Comparison of ENCODE assay signal across 27 cellular contexts in the genomic region with DNA sequence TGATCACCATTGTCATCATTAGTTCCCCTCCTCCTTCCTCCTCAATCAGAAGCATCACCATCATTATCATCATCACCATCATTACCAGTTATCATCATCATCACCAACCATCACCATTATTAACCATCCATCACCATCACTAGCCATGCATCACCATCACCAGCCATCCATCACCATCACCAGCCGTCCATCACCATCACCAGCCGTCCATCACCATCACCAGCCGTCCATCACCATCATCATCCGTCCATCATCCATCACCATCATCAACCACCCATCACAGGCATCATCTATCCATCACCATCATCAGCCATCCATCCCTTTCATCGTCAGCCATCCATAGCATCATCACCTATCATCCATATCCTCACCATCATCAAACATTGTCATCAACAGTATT.
"Had no signal": no experiment of that assay in that cellular context is flagged by ENCODE, and none has a peak within 500 bp of the region (broad histone marks: within the 10 kb centered on the region; RNA-seq: fewer than 3 reads in every experiment).

No MANE protein-coding gene starts in this region.

- H3K9me3 ChIP-seq: esophagus squamous epithelium, testis, tibial artery, upper lobe of left lung, uterus had no signal

- H3K27ac ChIP-seq: coronary artery, esophagus squamous epithelium, neural progenitor cell, parathyroid adenoma, testis, tibial artery, upper lobe of left lung, uterus had no signal

- H2AFZ ChIP-seq: neural progenitor cell, parathyroid adenoma had no signal

- H3K4me2 ChIP-seq: neural progenitor cell, smooth muscle cell had no signal

- H3K9ac ChIP-seq: neural progenitor cell, parathyroid adenoma had no signal

- H3K27me3 Mint-ChIP-seq: memory B cell; natural killer cell treated with Interleukin-12 subunit alpha and Interleukin-12 subunit beta and Interleukin-15 and Interleukin-18, amount 100 ng/mL, for 72 hours had no signal

- H3K4me3 ChIP-seq: coronary artery, esophagus squamous epithelium, lung, neural progenitor cell, smooth muscle cell, testis, tibial artery, upper lobe of left lung, uterus had no signal

- H3K27me3 ChIP-seq: esophagus squamous epithelium, neural progenitor cell, testis, tibial artery, upper lobe of left lung, uterus had no signal

- ATAC-seq: left lobe of liver; natural killer cell treated with Interleukin-12 subunit alpha and Interleukin-12 subunit beta and Interleukin-15 and Interleukin-18, amount 100 ng/mL, for 72 hours; sciatic nerve had no signal

- H3K36me3 ChIP-seq: neural progenitor cell, uterus had no signal

- H3K36me3 Mint-ChIP-seq: natural killer cell treated with Interleukin-12 subunit alpha and Interleukin-12 subunit beta and Interleukin-15 and Interleukin-18, amount 100 ng/mL, for 72 hours had no signal

- FAIRE-seq: frontal cortex, kidney had no signal

- H3K4me3 Mint-ChIP-seq: memory B cell; natural killer cell treated with Interleukin-12 subunit alpha and Interleukin-12 subunit beta and Interleukin-15 and Interleukin-18, amount 100 ng/mL, for 72 hours; neural progenitor cell had no signal

- H3K4me1 ChIP-seq: parathyroid adenoma, testis, tibial artery, upper lobe of left lung, uterus had no signal

- H3K27ac Mint-ChIP-seq: memory B cell; natural killer cell treated with Interleukin-12 subunit alpha and Interleukin-12 subunit beta and Interleukin-15 and Interleukin-18, amount 100 ng/mL, for 72 hours; neural progenitor cell; progenitor cell of endocrine pancreas had no signal

- DNase-seq: dermis blood vessel endothelial cell; effector memory CD4-positive, alpha-beta T cell; erythroblast; esophagus squamous epithelium; hypothalamus; kidney; stimulated activated CD4-positive, alpha-beta T cell treated with anti-CD3 and anti-CD28 coated beads, Interleukin-12 subunit alpha, Interleukin-12 subunit beta, amount 100 ng/mL, for 4 hours; stimulated activated CD4-positive, alpha-beta T cell treated with anti-CD3 and anti-CD28 coated beads, Interleukin-1b, Interleukin-23, amount 100 ng/mL, for 48 hours; stimulated activated CD4-positive, alpha-beta T cell treated with anti-CD3 and anti-CD28 coated beads, Interleukin-4, amount 100 ng/mL, for 1 hour; stimulated activated CD8-positive, alpha-beta memory T cell treated with anti-CD3 and anti-CD28 coated beads, Interleukin-4, amount 100 ng/mL, for 48 hours; stimulated activated naive CD4-positive, alpha-beta T cell; substantia nigra; tibial artery; upper lobe of left lung; uterus had no signal
